In genomic region chr19:3642987-3643386, GRCh38 we compare ENCODE assay signal across 12 cellular contexts. TPM values are rescaled to one million over a fixed set of nuclear protein-coding genes. Genes with fewer than 3 reads are reported as not detected.
DNase-seq lines count a peak whose midpoint lies in the region; ATAC-seq and TF ChIP-seq lines count a peak whose summit lies in the region.
"Had no signal": no experiment of that assay in that cellular context is flagged by ENCODE, and none has a peak within 500 bp of the region (broad histone marks: within the 10 kb centered on the region; RNA-seq: fewer than 3 reads in every experiment).

No MANE protein-coding gene starts in this region.

- H3K27ac Mint-ChIP-seq in activated T-helper 1 cell treated with anti-CD3 and anti-CD28 coated beads, Interleukin-12 subunit alpha, Interleukin-12 subunit beta, Interleukin-2, Interleukin-4 antibody, amounts not matched to agents 30 ng/mL and 10 ng/mL and 1 ng/mL, durations not matched to agents 14 hours and 24 hours and 36 hours = no peak overlapping the region
- no peak overlapping the region for H3K27ac Mint-ChIP-seq in naive thymus-derived CD4-positive, alpha-beta T cell

- no peak overlapping the region for H3K4me3 ChIP-seq in naive thymus-derived CD4-positive, alpha-beta T cell (ENCODE audit: low read length)
- no peak overlapping the region for H3K4me3 ChIP-seq in lower lobe of right lung
- H3K4me3 ChIP-seq: vagina had no signal

- intact Hi-C loops in activated T-helper 1 cell treated with anti-CD3 and anti-CD28 coated beads, Interleukin-12 subunit alpha, Interleukin-12 subunit beta, Interleukin-2, Interleukin-4 antibody, amounts not matched to agents 30 ng/mL and 10 ng/mL and 1 ng/mL, durations not matched to agents 14 hours and 24 hours and 36 hours (cut with micrococcal nuclease) = no loop called here
- intact Hi-C loops in naive thymus-derived CD4-positive, alpha-beta T cell (cut with micrococcal nuclease) = no loop called here
- intact Hi-C loops in lower lobe of right lung (cut with DNase I) = no loop called here

- no peaks in the 10 kb centered on the region for H3K4me1 Mint-ChIP-seq in activated T-helper 1 cell treated with anti-CD3 and anti-CD28 coated beads, Interleukin-12 subunit alpha, Interleukin-12 subunit beta, Interleukin-2, Interleukin-4 antibody, amounts not matched to agents 30 ng/mL and 10 ng/mL and 1 ng/mL, durations not matched to agents 14 hours and 24 hours and 36 hours (ENCODE audit: low read depth)
- H3K4me1 Mint-ChIP-seq in naive thymus-derived CD4-positive, alpha-beta T cell = peaks cover 0 to 2% (median 0%) of the 10 kb centered on the region in 7 donors

- H3K9me3 Mint-ChIP-seq in activated T-helper 1 cell treated with anti-CD3 and anti-CD28 coated beads, Interleukin-12 subunit alpha, Interleukin-12 subunit beta, Interleukin-2, Interleukin-4 antibody, amounts not matched to agents 30 ng/mL and 10 ng/mL and 1 ng/mL, durations not matched to agents 14 hours and 24 hours and 36 hours = no peaks in the 10 kb centered on the region
- no peaks in the 10 kb centered on the region for H3K9me3 Mint-ChIP-seq in naive thymus-derived CD4-positive, alpha-beta T cell

- POLR2A ChIA-PET in naive thymus-derived CD4-positive, alpha-beta T cell (lab: Charles Lee) = no interaction called here

- CTCF ChIA-PET in naive thymus-derived CD4-positive, alpha-beta T cell (lab: Charles Lee) = no interaction called here

- H3K36me3 ChIP-seq in naive thymus-derived CD4-positive, alpha-beta T cell (ENCODE audit: control insufficient read depth in 2 of 3, insufficient read depth in 3 of 3, low read length in 3 of 3) = peaks cover 0 to 75% (median 0%) of the 10 kb centered on the region in 3 experiments
- H3K36me3 ChIP-seq in lower lobe of right lung = peaks cover 92% of the 10 kb centered on the region

- H3K4me1 ChIP-seq in naive thymus-derived CD4-positive, alpha-beta T cell (ENCODE audit: control insufficient read depth in 2 of 2, insufficient read depth in 2 of 2, low read length in 2 of 2) = no peaks in the 10 kb centered on the region
- H3K4me1 ChIP-seq in lower lobe of right lung = no peaks in the 10 kb centered on the region
- H3K4me1 ChIP-seq: vagina had no signal

- no peak overlapping the region for H3K4me3 Mint-ChIP-seq in activated T-helper 1 cell treated with anti-CD3 and anti-CD28 coated beads, Interleukin-12 subunit alpha, Interleukin-12 subunit beta, Interleukin-2, Interleukin-4 antibody, amounts not matched to agents 30 ng/mL and 10 ng/mL and 1 ng/mL, durations not matched to agents 14 hours and 24 hours and 36 hours
- no peak overlapping the region for H3K4me3 Mint-ChIP-seq in naive thymus-derived CD4-positive, alpha-beta T cell

- no peaks in the 10 kb centered on the region for H3K27me3 ChIP-seq in naive thymus-derived CD4-positive, alpha-beta T cell (ENCODE audit: control insufficient read depth in 2 of 2, insufficient read depth in 2 of 2, low read length in 2 of 2)
- no peaks in the 10 kb centered on the region for H3K27me3 ChIP-seq in lower lobe of right lung (ENCODE audit: low read depth)
- H3K27me3 ChIP-seq: vagina had no signal

- no peaks in the 10 kb centered on the region for H3K27me3 Mint-ChIP-seq in activated T-helper 1 cell treated with anti-CD3 and anti-CD28 coated beads, Interleukin-12 subunit alpha, Interleukin-12 subunit beta, Interleukin-2, Interleukin-4 antibody, amounts not matched to agents 30 ng/mL and 10 ng/mL and 1 ng/mL, durations not matched to agents 14 hours and 24 hours and 36 hours (ENCODE audit: insufficient read depth)
- H3K27me3 Mint-ChIP-seq in naive thymus-derived CD4-positive, alpha-beta T cell = no peaks in the 10 kb centered on the region

- TF ChIP-seq CTCF in lower lobe of right lung (IDR thresholded peaks at IDR 0.05) = no peak

- H3K36me3 Mint-ChIP-seq in activated T-helper 1 cell treated with anti-CD3 and anti-CD28 coated beads, Interleukin-12 subunit alpha, Interleukin-12 subunit beta, Interleukin-2, Interleukin-4 antibody, amounts not matched to agents 30 ng/mL and 10 ng/mL and 1 ng/mL, durations not matched to agents 14 hours and 24 hours and 36 hours (ENCODE audit: low read depth) = peaks cover 5% of the 10 kb centered on the region
- H3K36me3 Mint-ChIP-seq in naive thymus-derived CD4-positive, alpha-beta T cell = peaks cover 0 to 14% (median 1%) of the 10 kb centered on the region in 5 donors

- H3K9me3 ChIP-seq in naive thymus-derived CD4-positive, alpha-beta T cell (ENCODE audit: control insufficient read depth in 2 of 3, low read length in 3 of 3) = no peaks in the 10 kb centered on the region
- H3K9me3 ChIP-seq in lower lobe of right lung = no peaks in the 10 kb centered on the region
- H3K9me3 ChIP-seq: vagina had no signal

- peak; percentile 88 for DNase-seq in ELF-1 (ENCODE audit: low read depth, low spot score)
- peak; percentile 12 for DNase-seq in HT-29 (ENCODE audit: low spot score)
- peak; percentile 8 for DNase-seq in activated T-helper 1 cell treated with anti-CD3 and anti-CD28 coated beads, Interleukin-12 subunit alpha, Interleukin-12 subunit beta, Interleukin-2, Interleukin-4 antibody, amounts not matched to agents 30 ng/mL and 10 ng/mL and 1 ng/mL, durations not matched to agents 14 hours and 24 hours and 36 hours (ENCODE audit: low spot score)
- DNase-seq in naive thymus-derived CD4-positive, alpha-beta T cell = no peak
- DNase-seq in lower lobe of right lung = no peak
- DNase-seq: effector CD8-positive, alpha-beta T cell; hippocampal formation; midbrain had no signal

- ATAC-seq in naive thymus-derived CD4-positive, alpha-beta T cell = peak; percentile 38
- ATAC-seq in GM21786 (IDR thresholded peaks at IDR 0.05; ENCODE audit: unreplicated experiment) (no peak), HG02852 (IDR thresholded peaks at IDR 0.05; ENCODE audit: unreplicated experiment) (no peak), lower lobe of right lung (no peak)

- H3K27ac ChIP-seq in naive thymus-derived CD4-positive, alpha-beta T cell (ENCODE audit: low read depth, low read length) = no peak overlapping the region
- H3K27ac ChIP-seq in lower lobe of right lung = no peak overlapping the region
- H3K27ac ChIP-seq: vagina had no signal

RNA-seq across cellular contexts. Expression of gene CACTIN, which starts 16.4 kb away (rescaled TPM):
- total RNA-seq in HT-29 (2014; rRNA removed; shearing (Covaris generic)) = 54.7 and 55.5 TPM in 2 replicates
- total RNA-seq in activated T-helper 1 cell treated with anti-CD3 and anti-CD28 coated beads, Interleukin-12 subunit alpha, Interleukin-12 subunit beta, Interleukin-2, Interleukin-4 antibody, amounts not matched to agents 30 ng/mL and 10 ng/mL and 1 ng/mL, durations not matched to agents 14 hours and 24 hours and 36 hours = 37.2 and 40.8 TPM in 2 replicates
- 10 to 100 TPM; 35.4 to 46.7 (median 37.1) TPM for total RNA-seq in naive thymus-derived CD4-positive, alpha-beta T cell
- 10 to 100 TPM in 1 of 2 donors, 1 to 10 TPM in 1; 9.5 to 22.2 TPM for polyA plus RNA-seq in naive thymus-derived CD4-positive, alpha-beta T cell
- total RNA-seq in lower lobe of right lung = 20.3 TPM

RNA-seq across cellular contexts. Expression of gene TBXA2R, which starts 36.3 kb away (rescaled TPM):
- total RNA-seq in HT-29 (2014; rRNA removed; shearing (Covaris generic)) = not detected in 2 replicates
- total RNA-seq in activated T-helper 1 cell treated with anti-CD3 and anti-CD28 coated beads, Interleukin-12 subunit alpha, Interleukin-12 subunit beta, Interleukin-2, Interleukin-4 antibody, amounts not matched to agents 30 ng/mL and 10 ng/mL and 1 ng/mL, durations not matched to agents 14 hours and 24 hours and 36 hours = 0.47 and 1.0 TPM in 2 replicates
- total RNA-seq in naive thymus-derived CD4-positive, alpha-beta T cell = 1 to 10 TPM in 4 of 5 experiments, under 1 TPM in 1; 0.73 to 5.9 (median 4.1) TPM
- 1 to 10 TPM; 6.4 to 9.0 TPM for polyA plus RNA-seq in naive thymus-derived CD4-positive, alpha-beta T cell
- 4.9 TPM for total RNA-seq in lower lobe of right lung

RNA-seq across cellular contexts. Expression of gene PIP5K1C, which starts 57.3 kb away (rescaled TPM):
- 18.0 and 18.9 TPM in 2 replicates for total RNA-seq in HT-29 (2014; rRNA removed; shearing (Covaris generic))
- total RNA-seq in activated T-helper 1 cell treated with anti-CD3 and anti-CD28 coated beads, Interleukin-12 subunit alpha, Interleukin-12 subunit beta, Interleukin-2, Interleukin-4 antibody, amounts not matched to agents 30 ng/mL and 10 ng/mL and 1 ng/mL, durations not matched to agents 14 hours and 24 hours and 36 hours = 24.5 and 28.0 TPM in 2 replicates
- 10 to 100 TPM; 21.5 to 32.4 (median 30.7) TPM for total RNA-seq in naive thymus-derived CD4-positive, alpha-beta T cell
- polyA plus RNA-seq in naive thymus-derived CD4-positive, alpha-beta T cell = 10 to 100 TPM in 1 of 2 donors, 1 to 10 TPM in 1; 6.8 to 17.8 TPM
- total RNA-seq in lower lobe of right lung = 43.6 TPM

RNA-seq across cellular contexts. Expression of gene GIPC3, which starts 57.7 kb away (rescaled TPM):
- total RNA-seq in HT-29 (2014; rRNA removed; shearing (Covaris generic)) = not detected in 2 replicates
- total RNA-seq in activated T-helper 1 cell treated with anti-CD3 and anti-CD28 coated beads, Interleukin-12 subunit alpha, Interleukin-12 subunit beta, Interleukin-2, Interleukin-4 antibody, amounts not matched to agents 30 ng/mL and 10 ng/mL and 1 ng/mL, durations not matched to agents 14 hours and 24 hours and 36 hours = 0.31 and 0.39 TPM in 2 replicates
- 1 to 10 TPM in 4 of 5 experiments, under 1 TPM in 1; 0.85 to 3.3 (median 2.9) TPM for total RNA-seq in naive thymus-derived CD4-positive, alpha-beta T cell
- 1 to 10 TPM; 1.3 to 1.5 TPM for polyA plus RNA-seq in naive thymus-derived CD4-positive, alpha-beta T cell
- 4.2 TPM for total RNA-seq in lower lobe of right lung
- total RNA-seq: renal cortical epithelial cell had no signal

Comparison
In these comparisons a context has a peak if more than half of its experiments do, and no peak if none do; other contexts are left out.
1. DNase-seq: peak in ELF-1 (single experiment), HT-29 (single experiment) and activated T-helper 1 cell treated with anti-CD3 and anti-CD28 coated beads, Interleukin-12 subunit alpha, Interleukin-12 subunit beta, Interleukin-2, Interleukin-4 antibody, amounts not matched to agents 30 ng/mL and 10 ng/mL and 1 ng/mL, durations not matched to agents 14 hours and 24 hours and 36 hours (single experiment); none in naive thymus-derived CD4-positive, alpha-beta T cell (0 of 9) and lower lobe of right lung (single experiment).